ENCODE assay signal across 1 cellular context in the genomic region with DNA sequence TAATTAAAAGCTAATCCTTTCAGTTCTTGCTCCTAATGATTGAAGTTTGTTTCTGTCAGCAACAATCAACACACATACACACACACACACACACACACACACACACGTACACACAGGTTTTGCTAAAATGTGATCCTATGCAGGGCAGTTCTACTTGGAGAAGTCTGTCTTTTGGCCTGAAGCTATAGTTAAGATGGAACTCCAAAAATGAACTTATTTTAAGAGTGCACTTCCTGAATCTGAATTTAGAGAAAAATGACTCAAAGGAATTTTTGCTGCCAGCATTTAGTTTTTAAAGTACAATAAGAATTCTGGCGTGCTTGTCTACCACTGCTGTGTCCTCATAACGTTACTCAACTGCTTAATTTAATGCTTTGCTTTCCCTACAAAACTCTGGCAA.
A peak's percentile ranks its signal among the peaks of the same experiment; 100 is the strongest.
TF ChIP-seq lines count a peak whose summit lies in the region.

No MANE protein-coding gene starts in this region.

TF ChIP-seq in K562, 482 proteins besides CTCF, POLR2A, EP300 and RAD21:
- TF ChIP-seq TBL1XR1 (IDR thresholded peaks at IDR 0.05; ENCODE audit: low read length in 2 of 2) (0 out of 4 replicates have a peak, but pooled peaks of 1 of the 2 experiments have one; percentile 35), IFI16 (CRISPR knock-in tag; IDR thresholded peaks at IDR 0.05) (no peak), CBX5 (IDR thresholded peaks at IDR 0.05; ENCODE audit: borderline replicate concordance, low read depth) (no peak), EWSR1 (IDR thresholded peaks at IDR 0.05; ENCODE audit: borderline replicate concordance, low read depth, partially characterized antibody) (no peak), ZNF589 (CRISPR knock-in tag; IDR thresholded peaks at IDR 0.05; ENCODE audit: low read depth) (0 out of 2 replicates have a peak, but pooled peaks have one; percentile 41), ZNF24 (IDR thresholded peaks at IDR 0.05) (peak; percentile 52; the same call in 1 of the 2 replicates), EHMT2 (IDR thresholded peaks at IDR 0.05) (0 out of 2 replicates have a peak, but pooled peaks have one; percentile 38), HDAC1 (IDR thresholded peaks at IDR 0.05) (peak in 1 of 2 experiments; percentile 47; a peak in 2 of 4 replicates), ZNF253 (CRISPR knock-in tag; conservative IDR thresholded peaks at IDR 0.05) (0 out of 2 replicates have a peak, but pooled peaks have one; percentile 10), JUND (IDR thresholded peaks at IDR 0.05; ENCODE audit: borderline replicate concordance, low read depth, low read length) (no peak), JUND (tag; IDR thresholded peaks at IDR 0.05; ENCODE audit: borderline replicate concordance, low read depth, low read length) (0 out of 3 replicates have a peak, but pooled peaks have one; percentile 20), HMG20A (CRISPR knock-in tag; conservative IDR thresholded peaks at IDR 0.05) (no peak), CSDE1 (IDR thresholded peaks at IDR 0.05) (0 out of 4 replicates have a peak, but pooled peaks of 1 of the 2 experiments have one; percentile 66), DNMT1 (IDR thresholded peaks at IDR 0.05) (no peak), SMARCC2 (IDR thresholded peaks at IDR 0.05; ENCODE audit: low read depth) (peak; percentile 21; the same call in 1 of the 2 replicates), RBM15 (IDR thresholded peaks at IDR 0.05; ENCODE audit: insufficient read depth, low read length) (no peak), ZNF263 (CRISPR knock-in tag; IDR thresholded peaks at IDR 0.05; ENCODE audit: borderline replicate concordance) (no peak), ARNT (IDR thresholded peaks at IDR 0.05) (peak in 1 of 2 experiments; percentile 39; a peak in 1 of 4 replicates), THRAP3 (IDR thresholded peaks at IDR 0.05; ENCODE audit: borderline replicate concordance) (peak; percentile 18; the same call in 1 of the 2 replicates), DPF2 (IDR thresholded peaks at IDR 0.05) (peak; percentile 17; the same call in 1 of the 2 replicates), LARP7 (IDR thresholded peaks at IDR 0.05) (peak; percentile 57; the same call in 1 of the 2 replicates), NFATC3 (IDR thresholded peaks at IDR 0.05) (0 out of 2 replicates have a peak, but pooled peaks have one; percentile 23), JUN (IDR thresholded peaks at IDR 0.05; ENCODE audit: borderline replicate concordance, low read depth, low read length) (no peak), JUN (CRISPR knock-in tag; IDR thresholded peaks at IDR 0.05; ENCODE audit: borderline replicate concordance) (no peak), FOXJ2 (tag; IDR thresholded peaks at IDR 0.05) (peak; percentile 55; the same call in 1 of the 2 replicates), ZNF668 (CRISPR knock-in tag; IDR thresholded peaks at IDR 0.05) (peak; percentile 63; the same call in 1 of the 2 replicates), MEIS2 (IDR thresholded peaks at IDR 0.05; ENCODE audit: partially characterized antibody) (peak; percentile 26), SREBF2 (CRISPR knock-in tag; IDR thresholded peaks at IDR 0.05) (no peak), NFRKB (IDR thresholded peaks at IDR 0.05; ENCODE audit: low read depth) (peak; percentile 55; the same call in 1 of the 2 replicates), ZNF316 (IDR thresholded peaks at IDR 0.05) (peak; percentile 16; the same call in 1 of the 2 replicates), ZNF830 (CRISPR knock-in tag; IDR thresholded peaks at IDR 0.05) (no peak), ZNF134 (CRISPR knock-in tag; conservative IDR thresholded peaks at IDR 0.05) (no peak), CHD1 (IDR thresholded peaks at IDR 0.05; ENCODE audit: low read length) (peak; percentile 64), POLR2H (tag; IDR thresholded peaks at IDR 0.05; ENCODE audit: low read depth) (peak; percentile 25; the same call in 1 of the 2 replicates), MTA1 (IDR thresholded peaks at IDR 0.05; ENCODE audit: borderline replicate concordance) (peak; percentile 15; the same call in 1 of the 2 replicates), NBN (IDR thresholded peaks at IDR 0.05; ENCODE audit: low read depth) (peak; percentile 28; the same call in 1 of the 2 replicates), SIN3A (IDR thresholded peaks at IDR 0.05; ENCODE audit: borderline replicate concordance in 2 of 2, control insufficient read depth in 1 of 2, low read depth in 2 of 2, low read length in 2 of 2) (0 out of 4 replicates have a peak, but pooled peaks of 1 of the 2 experiments have one; percentile 5)
- TF ChIP-seq, protein P1, sequence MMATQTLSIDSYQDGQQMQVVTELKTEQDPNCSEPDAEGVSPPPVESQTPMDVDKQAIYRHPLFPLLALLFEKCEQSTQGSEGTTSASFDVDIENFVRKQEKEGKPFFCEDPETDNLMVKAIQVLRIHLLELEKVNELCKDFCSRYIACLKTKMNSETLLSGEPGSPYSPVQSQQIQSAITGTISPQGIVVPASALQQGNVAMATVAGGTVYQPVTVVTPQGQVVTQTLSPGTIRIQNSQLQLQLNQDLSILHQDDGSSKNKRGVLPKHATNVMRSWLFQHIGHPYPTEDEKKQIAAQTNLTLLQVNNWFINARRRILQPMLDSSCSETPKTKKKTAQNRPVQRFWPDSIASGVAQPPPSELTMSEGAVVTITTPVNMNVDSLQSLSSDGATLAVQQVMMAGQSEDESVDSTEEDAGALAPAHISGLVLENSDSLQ (IDR thresholded peaks at IDR 0.05) = peak; percentile 58; the same call in 1 of the 2 replicates
- TF ChIP-seq, protein P2, sequence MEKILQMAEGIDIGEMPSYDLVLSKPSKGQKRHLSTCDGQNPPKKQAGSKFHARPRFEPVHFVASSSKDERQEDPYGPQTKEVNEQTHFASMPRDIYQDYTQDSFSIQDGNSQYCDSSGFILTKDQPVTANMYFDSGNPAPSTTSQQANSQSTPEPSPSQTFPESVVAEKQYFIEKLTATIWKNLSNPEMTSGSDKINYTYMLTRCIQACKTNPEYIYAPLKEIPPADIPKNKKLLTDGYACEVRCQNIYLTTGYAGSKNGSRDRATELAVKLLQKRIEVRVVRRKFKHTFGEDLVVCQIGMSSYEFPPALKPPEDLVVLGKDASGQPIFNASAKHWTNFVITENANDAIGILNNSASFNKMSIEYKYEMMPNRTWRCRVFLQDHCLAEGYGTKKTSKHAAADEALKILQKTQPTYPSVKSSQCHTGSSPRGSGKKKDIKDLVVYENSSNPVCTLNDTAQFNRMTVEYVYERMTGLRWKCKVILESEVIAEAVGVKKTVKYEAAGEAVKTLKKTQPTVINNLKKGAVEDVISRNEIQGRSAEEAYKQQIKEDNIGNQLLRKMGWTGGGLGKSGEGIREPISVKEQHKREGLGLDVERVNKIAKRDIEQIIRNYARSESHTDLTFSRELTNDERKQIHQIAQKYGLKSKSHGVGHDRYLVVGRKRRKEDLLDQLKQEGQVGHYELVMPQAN (IDR thresholded peaks at IDR 0.05; ENCODE audit: borderline replicate concordance) = peak; percentile 33; the same call in 1 of the 2 replicates
- TF ChIP-seq, protein P3, sequence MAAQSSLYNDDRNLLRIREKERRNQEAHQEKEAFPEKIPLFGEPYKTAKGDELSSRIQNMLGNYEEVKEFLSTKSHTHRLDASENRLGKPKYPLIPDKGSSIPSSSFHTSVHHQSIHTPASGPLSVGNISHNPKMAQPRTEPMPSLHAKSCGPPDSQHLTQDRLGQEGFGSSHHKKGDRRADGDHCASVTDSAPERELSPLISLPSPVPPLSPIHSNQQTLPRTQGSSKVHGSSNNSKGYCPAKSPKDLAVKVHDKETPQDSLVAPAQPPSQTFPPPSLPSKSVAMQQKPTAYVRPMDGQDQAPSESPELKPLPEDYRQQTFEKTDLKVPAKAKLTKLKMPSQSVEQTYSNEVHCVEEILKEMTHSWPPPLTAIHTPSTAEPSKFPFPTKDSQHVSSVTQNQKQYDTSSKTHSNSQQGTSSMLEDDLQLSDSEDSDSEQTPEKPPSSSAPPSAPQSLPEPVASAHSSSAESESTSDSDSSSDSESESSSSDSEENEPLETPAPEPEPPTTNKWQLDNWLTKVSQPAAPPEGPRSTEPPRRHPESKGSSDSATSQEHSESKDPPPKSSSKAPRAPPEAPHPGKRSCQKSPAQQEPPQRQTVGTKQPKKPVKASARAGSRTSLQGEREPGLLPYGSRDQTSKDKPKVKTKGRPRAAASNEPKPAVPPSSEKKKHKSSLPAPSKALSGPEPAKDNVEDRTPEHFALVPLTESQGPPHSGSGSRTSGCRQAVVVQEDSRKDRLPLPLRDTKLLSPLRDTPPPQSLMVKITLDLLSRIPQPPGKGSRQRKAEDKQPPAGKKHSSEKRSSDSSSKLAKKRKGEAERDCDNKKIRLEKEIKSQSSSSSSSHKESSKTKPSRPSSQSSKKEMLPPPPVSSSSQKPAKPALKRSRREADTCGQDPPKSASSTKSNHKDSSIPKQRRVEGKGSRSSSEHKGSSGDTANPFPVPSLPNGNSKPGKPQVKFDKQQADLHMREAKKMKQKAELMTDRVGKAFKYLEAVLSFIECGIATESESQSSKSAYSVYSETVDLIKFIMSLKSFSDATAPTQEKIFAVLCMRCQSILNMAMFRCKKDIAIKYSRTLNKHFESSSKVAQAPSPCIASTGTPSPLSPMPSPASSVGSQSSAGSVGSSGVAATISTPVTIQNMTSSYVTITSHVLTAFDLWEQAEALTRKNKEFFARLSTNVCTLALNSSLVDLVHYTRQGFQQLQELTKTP (IDR thresholded peaks at IDR 0.05; ENCODE audit: low read depth in 1 of 2, partially characterized antibody in 2 of 2) = peak in 1 of 2 experiments; percentile 51
- TF ChIP-seq, protein P4, sequence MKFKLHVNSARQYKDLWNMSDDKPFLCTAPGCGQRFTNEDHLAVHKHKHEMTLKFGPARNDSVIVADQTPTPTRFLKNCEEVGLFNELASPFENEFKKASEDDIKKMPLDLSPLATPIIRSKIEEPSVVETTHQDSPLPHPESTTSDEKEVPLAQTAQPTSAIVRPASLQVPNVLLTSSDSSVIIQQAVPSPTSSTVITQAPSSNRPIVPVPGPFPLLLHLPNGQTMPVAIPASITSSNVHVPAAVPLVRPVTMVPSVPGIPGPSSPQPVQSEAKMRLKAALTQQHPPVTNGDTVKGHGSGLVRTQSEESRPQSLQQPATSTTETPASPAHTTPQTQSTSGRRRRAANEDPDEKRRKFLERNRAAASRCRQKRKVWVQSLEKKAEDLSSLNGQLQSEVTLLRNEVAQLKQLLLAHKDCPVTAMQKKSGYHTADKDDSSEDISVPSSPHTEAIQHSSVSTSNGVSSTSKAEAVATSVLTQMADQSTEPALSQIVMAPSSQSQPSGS (CRISPR knock-in tag; IDR thresholded peaks at IDR 0.05) = no peak
- TF ChIP-seq, protein P5, sequence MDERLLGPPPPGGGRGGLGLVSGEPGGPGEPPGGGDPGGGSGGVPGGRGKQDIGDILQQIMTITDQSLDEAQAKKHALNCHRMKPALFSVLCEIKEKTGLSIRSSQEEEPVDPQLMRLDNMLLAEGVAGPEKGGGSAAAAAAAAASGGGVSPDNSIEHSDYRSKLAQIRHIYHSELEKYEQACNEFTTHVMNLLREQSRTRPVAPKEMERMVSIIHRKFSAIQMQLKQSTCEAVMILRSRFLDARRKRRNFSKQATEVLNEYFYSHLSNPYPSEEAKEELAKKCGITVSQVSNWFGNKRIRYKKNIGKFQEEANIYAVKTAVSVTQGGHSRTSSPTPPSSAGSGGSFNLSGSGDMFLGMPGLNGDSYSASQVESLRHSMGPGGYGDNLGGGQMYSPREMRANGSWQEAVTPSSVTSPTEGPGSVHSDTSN (CRISPR knock-in tag; IDR thresholded peaks at IDR 0.05; ENCODE audit: low read depth) = no peak
- TF ChIP-seq, protein P5 (tag; conservative IDR thresholded peaks at IDR 0.05; ENCODE audit: low read depth) = peak; percentile 63
- TF ChIP-seq, protein P6, sequence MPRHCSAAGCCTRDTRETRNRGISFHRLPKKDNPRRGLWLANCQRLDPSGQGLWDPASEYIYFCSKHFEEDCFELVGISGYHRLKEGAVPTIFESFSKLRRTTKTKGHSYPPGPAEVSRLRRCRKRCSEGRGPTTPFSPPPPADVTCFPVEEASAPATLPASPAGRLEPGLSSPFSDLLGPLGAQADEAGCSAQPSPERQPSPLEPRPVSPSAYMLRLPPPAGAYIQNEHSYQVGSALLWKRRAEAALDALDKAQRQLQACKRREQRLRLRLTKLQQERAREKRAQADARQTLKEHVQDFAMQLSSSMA (CRISPR knock-in tag; IDR thresholded peaks at IDR 0.05) = no peak
- TF ChIP-seq, protein P7, sequence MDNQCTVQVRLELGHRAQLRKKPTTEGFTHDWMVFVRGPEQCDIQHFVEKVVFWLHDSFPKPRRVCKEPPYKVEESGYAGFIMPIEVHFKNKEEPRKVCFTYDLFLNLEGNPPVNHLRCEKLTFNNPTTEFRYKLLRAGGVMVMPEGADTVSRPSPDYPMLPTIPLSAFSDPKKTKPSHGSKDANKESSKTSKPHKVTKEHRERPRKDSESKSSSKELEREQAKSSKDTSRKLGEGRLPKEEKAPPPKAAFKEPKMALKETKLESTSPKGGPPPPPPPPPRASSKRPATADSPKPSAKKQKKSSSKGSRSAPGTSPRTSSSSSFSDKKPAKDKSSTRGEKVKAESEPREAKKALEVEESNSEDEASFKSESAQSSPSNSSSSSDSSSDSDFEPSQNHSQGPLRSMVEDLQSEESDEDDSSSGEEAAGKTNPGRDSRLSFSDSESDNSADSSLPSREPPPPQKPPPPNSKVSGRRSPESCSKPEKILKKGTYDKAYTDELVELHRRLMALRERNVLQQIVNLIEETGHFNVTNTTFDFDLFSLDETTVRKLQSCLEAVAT (IDR thresholded peaks at IDR 0.05) = peak; percentile 81 to 85
